Comparison of ENCODE assay signal across 1 cellular context in genomic region chr6:139448998-139449610, GRCh38.
TF ChIP-seq lines count a peak whose summit lies in the region.

No MANE protein-coding gene starts in this region.

TF ChIP-seq in HCT116, 20 proteins besides CTCF, POLR2A, EP300 and RAD21 (continued from another document):
- no peak for TF ChIP-seq ZBTB33 (IDR thresholded peaks at IDR 0.05; ENCODE audit: extremely low read depth, insufficient replicate concordance, low read length)
- no peak for TF ChIP-seq CEBPB (IDR thresholded peaks at IDR 0.05; ENCODE audit: low read depth)
- no peak for TF ChIP-seq TCF7L2 (IDR thresholded peaks at IDR 0.05; ENCODE audit: borderline replicate concordance, extremely low read depth, insufficient read depth, insufficient read length)
- TF ChIP-seq JUND (IDR thresholded peaks at IDR 0.05), result no peak
- no peak for TF ChIP-seq ELF1 (IDR thresholded peaks at IDR 0.05; ENCODE audit: borderline replicate concordance, low read depth)
- TF ChIP-seq SRF (IDR thresholded peaks at IDR 0.05; ENCODE audit: low read depth), result no peak
- TF ChIP-seq EZH2phosphoT487 (IDR thresholded peaks at IDR 0.05; ENCODE audit: borderline replicate concordance), result no peak
- TF ChIP-seq FOSL1 (IDR thresholded peaks at IDR 0.05; ENCODE audit: low read depth), result no peak
- TF ChIP-seq MAX (IDR thresholded peaks at IDR 0.05), result no peak
- TF ChIP-seq EZH2 (IDR thresholded peaks at IDR 0.05), result no peak
- no peak for TF ChIP-seq SP1 (IDR thresholded peaks at IDR 0.05; ENCODE audit: low read depth)
- TF ChIP-seq CBX3 (IDR thresholded peaks at IDR 0.05; ENCODE audit: low read depth), result no peak
